8 cellular contexts compared by ENCODE assay signal in the genomic region with DNA sequence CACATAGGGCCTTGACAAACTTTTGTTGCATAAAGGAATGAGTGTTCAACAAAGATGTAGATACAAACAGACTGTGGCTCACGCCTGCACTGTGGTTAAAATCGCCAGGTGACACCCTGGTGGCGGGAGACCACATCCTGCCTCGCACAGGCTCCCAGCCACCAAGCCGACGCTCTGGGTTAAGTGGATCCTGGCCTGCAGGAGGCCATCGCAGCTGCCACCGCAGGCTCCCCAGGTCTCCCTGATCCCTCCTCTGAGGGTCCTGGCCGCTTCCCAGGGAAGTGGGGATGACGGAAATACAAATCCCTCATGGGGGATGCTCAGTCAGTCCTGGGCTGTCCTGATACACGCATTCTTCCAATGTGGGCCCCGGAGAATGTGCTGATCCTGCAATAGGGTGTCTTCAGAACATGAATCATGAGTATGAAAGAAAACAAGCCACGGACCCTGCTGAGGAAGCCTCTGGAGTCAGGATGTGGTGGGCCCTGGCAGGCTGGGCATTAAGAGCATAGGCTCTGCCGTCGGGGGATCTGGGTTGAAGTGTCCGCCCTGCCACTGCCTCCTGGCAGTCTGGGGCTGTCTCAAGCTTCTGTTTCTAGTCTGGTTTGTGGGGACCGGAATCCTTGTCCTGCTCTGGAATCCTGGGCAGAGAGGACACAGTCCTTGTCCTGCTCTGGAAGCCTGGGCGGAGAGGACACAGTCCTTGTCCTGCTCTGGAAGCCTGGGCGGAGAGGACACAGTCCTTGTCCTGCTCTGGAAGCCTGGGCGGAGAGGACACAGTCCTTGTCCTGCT. TPM values are rescaled to one million over a fixed set of nuclear protein-coding genes. Genes with fewer than 3 reads are reported as not detected.
DNase-seq lines count a peak whose midpoint lies in the region; ATAC-seq and TF ChIP-seq lines count a peak whose summit lies in the region.

No MANE protein-coding gene starts in this region.

- no peaks in the 10 kb centered on the region for H3K27me3 Mint-ChIP-seq in CD4-positive, alpha-beta memory T cell
- H3K27me3 Mint-ChIP-seq in naive thymus-derived CD4-positive, alpha-beta T cell, result peaks cover 0 to 18% (median 0%) of the 10 kb centered on the region in 5 donors

- POLR2A ChIA-PET in CD4-positive, alpha-beta memory T cell (lab: Charles Lee; ENCODE audit: partially characterized antibody), result interaction anchor here (1.0 to 4.9 kb wide), 6 partner anchors 16 to 956 kb away, joined by 3 to 40 read pairs (median 4); a partner anchor contains a TSS
- POLR2A ChIA-PET in naive thymus-derived CD4-positive, alpha-beta T cell (lab: Charles Lee), result interaction anchor here (0.8 to 2.9 kb wide), 5 partner anchors 14 to 258 kb away, joined by 3 to 10 read pairs (median 3); no protein-coding TSS in a partner anchor

- no peaks in the 10 kb centered on the region for H3K36me3 ChIP-seq in CD4-positive, alpha-beta memory T cell (ENCODE audit: insufficient read depth, low read length)
- H3K36me3 ChIP-seq in KMS-11 (ENCODE audit: insufficient read depth), result no peaks in the 10 kb centered on the region
- H3K36me3 ChIP-seq in naive thymus-derived CD4-positive, alpha-beta T cell (ENCODE audit: control insufficient read depth in 2 of 3, insufficient read depth in 3 of 3, low read length in 3 of 3), result no peaks in the 10 kb centered on the region

- 0 out of 2 replicates have a peak, but pooled peaks have one; percentile 14 for TF ChIP-seq CTCF in KMS-11 (conservative IDR thresholded peaks at IDR 0.05; ENCODE audit: low read depth, low read length)

- no peaks in the 10 kb centered on the region for H3K9me3 Mint-ChIP-seq in CD4-positive, alpha-beta memory T cell
- no peaks in the 10 kb centered on the region for H3K9me3 Mint-ChIP-seq in naive thymus-derived CD4-positive, alpha-beta T cell

- CTCF ChIA-PET in CD4-positive, alpha-beta memory T cell (lab: Charles Lee; ENCODE audit: partially characterized antibody), result interaction anchor here (1.0 to 1.5 kb wide), 2 partner anchors 94 to 258 kb away, joined by 3 to 4 read pairs; no protein-coding TSS in a partner anchor
- CTCF ChIA-PET in naive thymus-derived CD4-positive, alpha-beta T cell (lab: Charles Lee), result interaction anchor here (0.9 kb wide), 1 partner anchor 21 kb away, joined by 3 read pairs; no protein-coding TSS in a partner anchor

- H3K4me1 ChIP-seq in CD4-positive, alpha-beta memory T cell (ENCODE audit: insufficient read depth, low read length), result peaks cover 66% of the 10 kb centered on the region
- peaks cover 41% of the 10 kb centered on the region for H3K4me1 ChIP-seq in KMS-11 (ENCODE audit: low read depth, poor library complexity, severe bottlenecking)
- H3K4me1 ChIP-seq in naive thymus-derived CD4-positive, alpha-beta T cell (ENCODE audit: control insufficient read depth in 2 of 2, insufficient read depth in 2 of 2, low read length in 2 of 2), result peaks cover 50 to 61% of the 10 kb centered on the region in 2 donors

- no peaks in the 10 kb centered on the region for H3K9me3 ChIP-seq in CD4-positive, alpha-beta memory T cell (ENCODE audit: control insufficient read depth in 1 of 2, low read length in 2 of 2)
- H3K9me3 ChIP-seq in naive thymus-derived CD4-positive, alpha-beta T cell (ENCODE audit: control insufficient read depth in 2 of 3, low read length in 3 of 3), result no peaks in the 10 kb centered on the region

- ATAC-seq in GM21423 (IDR thresholded peaks at IDR 0.05; ENCODE audit: unreplicated experiment), result peak; percentile 98
- peak; percentile 90 for ATAC-seq in naive thymus-derived CD4-positive, alpha-beta T cell

- peak overlapping the region in 1 of 2 donors; percentile 20 for H3K4me3 ChIP-seq in CD4-positive, alpha-beta memory T cell (ENCODE audit: low read length in 2 of 2)
- H3K4me3 ChIP-seq in KMS-11 (IDR thresholded peaks at IDR 0.05; ENCODE audit: insufficient read depth, low read depth, low read length), result no peak overlapping the region
- peak overlapping the region; percentile 40 for H3K4me3 ChIP-seq in naive thymus-derived CD4-positive, alpha-beta T cell (ENCODE audit: low read length)

- H3K4me1 Mint-ChIP-seq in CD4-positive, alpha-beta memory T cell, result peaks cover 49 to 81% (median 65%) of the 10 kb centered on the region in 4 donors
- peaks cover 50 to 76% (median 70%) of the 10 kb centered on the region in 7 donors for H3K4me1 Mint-ChIP-seq in naive thymus-derived CD4-positive, alpha-beta T cell

- peak overlapping the region; percentile 84 to 97 (median 92) for H3K27ac Mint-ChIP-seq in CD4-positive, alpha-beta memory T cell
- H3K27ac Mint-ChIP-seq in naive thymus-derived CD4-positive, alpha-beta T cell, result peak overlapping the region; percentile 87 to 95 (median 91)

- intact Hi-C loops in CD4-positive, alpha-beta memory T cell (cut with micrococcal nuclease), result loop anchor here (5.0 kb wide), 1 partner anchor 73 kb away; no protein-coding TSS in a partner anchor
- intact Hi-C loops in naive thymus-derived CD4-positive, alpha-beta T cell (cut with micrococcal nuclease), result loop anchor here (1.0 to 10.0 kb wide), 5 partner anchors 23 to 658 kb away; a partner anchor contains a TSS

- no peaks in the 10 kb centered on the region for H4K20me1 ChIP-seq in KMS-11 (ENCODE audit: insufficient read depth)

- peak overlapping the region; percentile 26 for H3K4me2 ChIP-seq in KMS-11

- peak overlapping the region; percentile 55 to 94 (median 86) for H3K4me3 Mint-ChIP-seq in CD4-positive, alpha-beta memory T cell
- peak overlapping the region; percentile 78 to 93 (median 84) for H3K4me3 Mint-ChIP-seq in naive thymus-derived CD4-positive, alpha-beta T cell

- H3K27me3 ChIP-seq in CD4-positive, alpha-beta memory T cell (ENCODE audit: insufficient read depth, low read length), result no peaks in the 10 kb centered on the region
- H3K27me3 ChIP-seq in KMS-11 (ENCODE audit: insufficient read depth, low read depth), result no peaks in the 10 kb centered on the region; the same call in 1 of the 2 replicates
- H3K27me3 ChIP-seq in naive thymus-derived CD4-positive, alpha-beta T cell (ENCODE audit: control insufficient read depth in 2 of 2, insufficient read depth in 2 of 2, low read length in 2 of 2), result no peaks in the 10 kb centered on the region

- H3K36me3 Mint-ChIP-seq in CD4-positive, alpha-beta memory T cell, result no peaks in the 10 kb centered on the region
- H3K36me3 Mint-ChIP-seq in naive thymus-derived CD4-positive, alpha-beta T cell, result peaks cover 0 to under 1% (median 0%) of the 10 kb centered on the region in 5 donors

- peak overlapping the region; percentile 27; the same call in 1 of the 2 replicates for H2AFZ ChIP-seq in KMS-11 (ENCODE audit: low read depth)

- peak overlapping the region; percentile 37 for H3K27ac ChIP-seq in CD4-positive, alpha-beta memory T cell (ENCODE audit: low read depth, low read length)
- peak overlapping the region; percentile 63 for H3K27ac ChIP-seq in KMS-11
- H3K27ac ChIP-seq in naive thymus-derived CD4-positive, alpha-beta T cell (ENCODE audit: low read depth, low read length), result peak overlapping the region; percentile 43

- peak; percentile 73 to 83 (median 81) for DNase-seq in CD4-positive, alpha-beta memory T cell
- DNase-seq in activated CD8-positive, alpha-beta memory T cell treated with anti-CD3 and anti-CD28 coated beads, Interleukin-2, amount 50 U/mL, for 1 hour (ENCODE audit: extremely low read depth), result peak; percentile 38
- DNase-seq in naive thymus-derived CD4-positive, alpha-beta T cell, result peak; percentile 25 to 78 (median 75)
- no peak for DNase-seq in G401 (ENCODE audit: low spot score)
- no peak for DNase-seq in anterior cingulate cortex (lab: John Stamatoyannopoulos, UW)
- no peak for DNase-seq in dedifferentiated amniotic fluid mesenchymal stem cell (ENCODE audit: extremely low spot score)

- in situ Hi-C loops in G401 (cut with HindIII; ENCODE audit: low sequenced_read_pairs), result no loop called here

- peak overlapping the region; percentile 13; the same call in 1 of the 2 replicates for H3K9ac ChIP-seq in KMS-11

- no peaks in the 10 kb centered on the region for H3K79me2 ChIP-seq in KMS-11 (ENCODE audit: insufficient read depth, low read depth)

RNA-seq across cellular contexts. Expression of a gene that starts 53.5 kb away (rescaled TPM):
- total RNA-seq in CD4-positive, alpha-beta memory T cell, result 1 to 10 TPM in 1 of 2 experiments, under 1 TPM in 1; 0.84 to 1.6 TPM
- 1 to 10 TPM in 1 of 2 donors, under 1 TPM in 1; 0.09 to 1.8 TPM for polyA plus RNA-seq in CD4-positive, alpha-beta memory T cell
- total RNA-seq in naive thymus-derived CD4-positive, alpha-beta T cell, result 1 to 10 TPM in 4 of 5 experiments, under 1 TPM in 1; 0.73 to 2.4 (median 1.5) TPM
- polyA plus RNA-seq in naive thymus-derived CD4-positive, alpha-beta T cell, result under 1 TPM; 0.38 to 0.64 TPM
- 0.31 and 1.3 TPM in 2 replicates for total RNA-seq in G401 (2014; rRNA removed; shearing (Covaris generic))

Comparison
In these comparisons a context has a peak if more than half of its experiments do, and no peak if none do; other contexts are left out.
1. DNase-seq: peak in CD4-positive, alpha-beta memory T cell (5 of 5), activated CD8-positive, alpha-beta memory T cell treated with anti-CD3 and anti-CD28 coated beads, Interleukin-2, amount 50 U/mL, for 1 hour (single experiment) and naive thymus-derived CD4-positive, alpha-beta T cell (9 of 9); none in G401 (single experiment), anterior cingulate cortex (0 of 58) and dedifferentiated amniotic fluid mesenchymal stem cell (single experiment).
2. Peak in every context shown above with its lines, with median percentiles within 50 percentile points of each other: H3K27ac ChIP-seq.